22 cellular contexts compared by ENCODE assay signal in genomic region chr17:17847726-17848125, GRCh38. TPM values are rescaled to one million over a fixed set of nuclear protein-coding genes. Genes with fewer than 3 reads are reported as not detected.
DNase-seq lines count a peak whose midpoint lies in the region; ATAC-seq and TF ChIP-seq lines count a peak whose summit lies in the region.
"Had no signal": no experiment of that assay in that cellular context is flagged by ENCODE, and none has a peak within 500 bp of the region (broad histone marks: within the 10 kb centered on the region; RNA-seq: fewer than 3 reads in every experiment).

No MANE protein-coding gene starts in this region.

- no peak overlapping the region for H3K4me3 Mint-ChIP-seq in CD8-positive, alpha-beta T cell
- H3K4me3 Mint-ChIP-seq: nephron progenitor cell had no signal

- no peaks in the 10 kb centered on the region for H3K27me3 ChIP-seq in BLaER1
- no peaks in the 10 kb centered on the region for H3K27me3 ChIP-seq in CD8-positive, alpha-beta T cell (ENCODE audit: insufficient read depth, low read length)
- no peaks in the 10 kb centered on the region for H3K27me3 ChIP-seq in adipocyte (replicated peaks; ENCODE audit: control insufficient read depth, insufficient read depth, low read length)
- H3K27me3 ChIP-seq in osteoblast (ENCODE audit: insufficient read depth, low read length) = no peaks in the 10 kb centered on the region
- no peaks in the 10 kb centered on the region for H3K27me3 ChIP-seq in colonic mucosa
- H3K27me3 ChIP-seq: foreskin keratinocyte, Peyer's patch had no signal

- no peak for DNase-seq in CD8-positive, alpha-beta T cell
- DNase-seq in adipocyte (ENCODE audit: low read depth) (no peak), osteoblast (ENCODE audit: insufficient read length, low spot score, missing footprints) (peak; percentile 32), NCI-H2196 (lab: John Stamatoyannopoulos, UW; ENCODE audit: unreplicated experiment) (no peak), cerebellar nuclear complex (lab: John Stamatoyannopoulos, UW) (no peak), colonic mucosa (no peak)
- DNase-seq: activated CD4-positive, alpha-beta T cell treated with anti-CD3 and anti-CD28 coated beads for 4 hours; dermis blood vessel endothelial cell; DMS79 treated with DMSO at 0.1 percent for 48 hours; foreskin keratinocyte; hypothalamus; kidney; NCI-H1694 treated with DMSO at 0.1 percent for 48 hours; NCI-H345; nephron progenitor cell; Peyer's patch; stimulated activated CD4-positive, alpha-beta T cell treated with anti-CD3 and anti-CD28 coated beads, Interleukin-4, amount 100 ng/mL, for 4 hours had no signal

- no peak overlapping the region for H2AFZ ChIP-seq in osteoblast (ENCODE audit: low read length)

- H3K79me2 ChIP-seq in osteoblast (ENCODE audit: insufficient read depth, low read length) = no peaks in the 10 kb centered on the region

- H3K4me1 ChIP-seq in BLaER1 (peaks cover 83% of the 10 kb centered on the region), adipocyte (ENCODE audit: control insufficient read depth, insufficient read depth, low read length) (peaks cover 36% of the 10 kb centered on the region), osteoblast (ENCODE audit: insufficient read depth, low read length) (peaks cover 22% of the 10 kb centered on the region), colonic mucosa (peaks cover 7% of the 10 kb centered on the region)
- peaks cover 62% of the 10 kb centered on the region for H3K4me1 ChIP-seq in CD8-positive, alpha-beta T cell (ENCODE audit: insufficient read depth, low read length)

- peak overlapping the region; percentile 96 for H3K27ac Mint-ChIP-seq in CD8-positive, alpha-beta T cell

- no peaks in the 10 kb centered on the region for H3K27me3 Mint-ChIP-seq in CD8-positive, alpha-beta T cell (ENCODE audit: low read depth)

- CTCF ChIA-PET in CD8-positive, alpha-beta T cell (lab: Charles Lee) = interaction anchor here (0.9 to 19.1 kb wide), 5 partner anchors 10 to 37 kb away, joined by 3 to 308 read pairs (median 4); no protein-coding TSS in a partner anchor

- POLR2A ChIA-PET in CD8-positive, alpha-beta T cell (lab: Charles Lee) = interaction anchor here (3.2 kb wide), 1 partner anchor 11 kb away, joined by 29 read pairs; the partner anchor contains the start of gene SREBF1

- peaks cover 14% of the 10 kb centered on the region for H3K36me3 Mint-ChIP-seq in CD8-positive, alpha-beta T cell

- ATAC-seq in CD8-positive, alpha-beta T cell = no peak
- ATAC-seq in HG03469 (IDR thresholded peaks at IDR 0.05; ENCODE audit: unreplicated experiment) = no peak
- ATAC-seq: activated naive CD4-positive, alpha-beta T cell treated with anti-CD3 and anti-CD28 coated beads, Interleukin-2, amount 50 U/mL, for 72 hours; foreskin keratinocyte had no signal

- H3K4me3 ChIP-seq in BLaER1 = no peak overlapping the region
- no peak overlapping the region for H3K4me3 ChIP-seq in CD8-positive, alpha-beta T cell (ENCODE audit: low read depth, low read length)
- no peak overlapping the region for H3K4me3 ChIP-seq in adipocyte (ENCODE audit: low read length)
- no peak overlapping the region for H3K4me3 ChIP-seq in osteoblast (ENCODE audit: insufficient read depth, low read length)
- H3K4me3 ChIP-seq in colonic mucosa = no peak overlapping the region
- H3K4me3 ChIP-seq: Peyer's patch, SK-N-MC had no signal

- H3K27ac ChIP-seq in BLaER1 = 0 out of 2 replicates have a peak overlapping the region, but pooled peaks have one; percentile 35
- no peak overlapping the region for H3K27ac ChIP-seq in CD8-positive, alpha-beta T cell (ENCODE audit: low read depth, low read length)
- no peak overlapping the region for H3K27ac ChIP-seq in osteoblast (ENCODE audit: low read depth, low read length)
- H3K27ac ChIP-seq in colonic mucosa = no peak overlapping the region
- H3K27ac ChIP-seq: epithelial cell of prostate, foreskin keratinocyte had no signal

- no peaks in the 10 kb centered on the region for H3K9me3 Mint-ChIP-seq in CD8-positive, alpha-beta T cell
- H3K9me3 Mint-ChIP-seq: activated naive CD4-positive, alpha-beta T cell treated with anti-CD3 and anti-CD28 coated beads, Interleukin-2, amount 50 U/mL, for 72 hours; nephron progenitor cell had no signal

- intact Hi-C loops in CD8-positive, alpha-beta T cell (cut with DNase I, micrococcal nuclease) = loop anchor here in 1 of 2 experiments (2.0 kb wide), 1 partner anchor 65 kb away; no protein-coding TSS in a partner anchor
- intact Hi-C loops in colonic mucosa (cut with DNase I) = no loop called here

- peaks cover 59% of the 10 kb centered on the region for H3K4me1 Mint-ChIP-seq in CD8-positive, alpha-beta T cell (ENCODE audit: low read depth)

- H3K4me2 ChIP-seq in BLaER1 (peak overlapping the region; percentile 80), osteoblast (ENCODE audit: insufficient read depth, low read length) (no peak overlapping the region)

- no peak for TF ChIP-seq CTCF in CD8-positive, alpha-beta T cell (IDR thresholded peaks at IDR 0.05)
- TF ChIP-seq CTCF in osteoblast (IDR thresholded peaks at IDR 0.05; ENCODE audit: extremely low read depth, low read depth, low read length) = no peak
- no peak for TF ChIP-seq CTCF in colonic mucosa (IDR thresholded peaks at IDR 0.05)

- H3K36me3 ChIP-seq in BLaER1 (no peaks in the 10 kb centered on the region), adipocyte (ENCODE audit: control insufficient read depth, insufficient read depth, low read length, severe bottlenecking) (peaks cover 22% of the 10 kb centered on the region), osteoblast (ENCODE audit: insufficient read depth, low read length) (peaks cover 14% of the 10 kb centered on the region), colonic mucosa (no peaks in the 10 kb centered on the region)
- H3K36me3 ChIP-seq in CD8-positive, alpha-beta T cell (ENCODE audit: insufficient read depth, low read length) = no peaks in the 10 kb centered on the region

- H4K20me1 ChIP-seq in BLaER1 = no peaks in the 10 kb centered on the region
- no peaks in the 10 kb centered on the region for H4K20me1 ChIP-seq in osteoblast (ENCODE audit: insufficient read depth, low read length)

- H3K9ac ChIP-seq in BLaER1 (0 out of 2 replicates have a peak overlapping the region, but pooled peaks have one; percentile 9), adipocyte (ENCODE audit: low read length) (peak overlapping the region; percentile 82), colonic mucosa (ENCODE audit: low read depth in 2 of 2, low read length in 2 of 2) (no peak overlapping the region)

- H3K9me3 ChIP-seq in BLaER1 = no peaks in the 10 kb centered on the region
- H3K9me3 ChIP-seq in CD8-positive, alpha-beta T cell (ENCODE audit: low read length) = no peaks in the 10 kb centered on the region
- no peaks in the 10 kb centered on the region for H3K9me3 ChIP-seq in adipocyte (ENCODE audit: control insufficient read depth, low read length)
- no peaks in the 10 kb centered on the region for H3K9me3 ChIP-seq in osteoblast (ENCODE audit: low read depth, low read length)
- no peaks in the 10 kb centered on the region for H3K9me3 ChIP-seq in colonic mucosa
- H3K9me3 ChIP-seq: Peyer's patch had no signal

RNA-seq across cellular contexts. Expression of gene SREBF1, which starts 10.9 kb away (rescaled TPM):
- total RNA-seq in CD8-positive, alpha-beta T cell = 100 to 1,000 TPM; 401 to 412 TPM
- total RNA-seq in osteoblast = 115 and 133 TPM in 2 replicates
- total RNA-seq in colonic mucosa = 100 to 1,000 TPM; 170 to 174 TPM

Comparison
In these comparisons a context has a peak if more than half of its experiments do, and no peak if none do; other contexts are left out.
1. H3K9ac ChIP-seq: peak in BLaER1 (single experiment) and adipocyte (single experiment); none in colonic mucosa (0 of 2).